Comparison of ENCODE assay signal across 14 cellular contexts in genomic region chr1:42722403-42722802, GRCh38. TPM values are rescaled to one million over a fixed set of nuclear protein-coding genes. Genes with fewer than 3 reads are reported as not detected.
"Had no signal": no experiment of that assay in that cellular context is flagged by ENCODE, and none has a peak within 500 bp of the region (broad histone marks: within the 10 kb centered on the region; RNA-seq: fewer than 3 reads in every experiment).

No MANE protein-coding gene starts in this region.

RNA-seq across cellular contexts. Expression of gene CLDN19, which starts 17.6 kb away (rescaled TPM):
- total RNA-seq: activated naive CD4-positive, alpha-beta T cell treated with anti-CD3 and anti-CD28 coated beads for 36 hours; activated naive CD4-positive, alpha-beta T cell treated with anti-CD3 and anti-CD28 coated beads, Interleukin-2, amount 50 U/mL, for 72 hours; activated naive CD8-positive, alpha-beta T cell treated with anti-CD3 and anti-CD28 coated beads for 36 hours; activated naive CD8-positive, alpha-beta T cell treated with anti-CD3 and anti-CD28 coated beads, Interleukin-2, amount 10 ng/mL, durations not matched to agents 7 days and 5 days; activated T-cell treated with anti-CD3 and anti-CD28 coated beads, Interleukin-2, amount 50 U/mL, for 4 hours; activated T-cell treated with anti-CD3 and anti-CD28 coated beads, Interleukin-2, amount 50 U/mL, for 72 hours; activated T-helper 1 cell treated with anti-CD3 and anti-CD28 coated beads, Interleukin-12 subunit alpha, Interleukin-12 subunit beta, Interleukin-2, Interleukin-4 antibody, amounts not matched to agents 30 ng/mL and 10 ng/mL and 1 ng/mL, durations not matched to agents 14 hours and 24 hours and 36 hours; activated T-helper 17 cell treated with anti-CD3 and anti-CD28 coated beads, Interleukin-2, amount 50 U/mL, for 72 hours; activated T-helper 2 cell treated with anti-CD3 and anti-CD28 coated beads, Interferon-gamma antibody, Interleukin-2, Interleukin-4, amounts not matched to agents 10 μg/mL and 5 μg/mL and 100 μg/mL, durations not matched to agents 14 hours and 24 hours and 36 hours; ascending aorta; body of pancreas; bronchial epithelial cell; cerebellum; chondrocyte had no signal
